Comparison of ENCODE assay signal across 8 cellular contexts in the genomic region with DNA sequence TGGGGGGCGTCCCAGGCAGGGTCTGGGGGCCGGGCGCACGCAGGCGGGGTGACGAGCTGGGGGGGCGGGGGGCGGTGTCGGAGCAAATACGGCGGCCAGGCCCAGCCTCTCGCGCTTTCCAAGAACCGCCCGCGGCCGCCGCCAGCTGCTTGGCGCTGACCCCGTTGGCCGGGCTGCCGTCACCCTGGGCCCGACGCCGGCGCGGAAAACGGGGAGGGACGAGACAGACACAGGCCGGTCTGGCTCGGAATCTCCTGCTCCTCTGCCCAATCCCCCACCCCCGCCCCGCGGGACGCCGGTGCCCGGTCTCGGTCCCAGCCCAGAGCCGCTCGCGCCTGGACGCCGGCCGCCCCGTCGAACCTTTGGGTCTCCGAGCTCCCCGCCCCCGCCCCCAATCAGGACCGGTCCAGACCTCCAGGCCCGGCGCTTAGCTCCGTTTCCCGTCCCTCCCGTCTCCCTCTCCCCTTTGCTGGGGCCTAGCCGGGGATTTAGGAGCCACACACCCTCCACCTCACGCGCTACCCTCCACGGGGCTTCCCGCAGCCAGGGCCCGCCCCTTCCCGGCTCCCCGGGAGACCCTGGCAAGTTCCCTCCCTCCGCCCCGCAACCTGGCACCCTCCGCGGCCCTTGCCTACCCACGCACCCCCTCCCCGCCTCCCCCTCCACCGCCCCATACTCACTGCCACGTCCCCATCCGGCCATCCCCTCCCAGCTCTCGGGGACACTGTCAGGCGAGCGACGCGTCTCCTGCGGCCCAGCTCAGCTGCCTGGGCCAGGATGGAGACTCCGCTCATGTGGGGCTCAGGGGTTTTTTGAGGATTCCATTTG. TPM values are rescaled to one million over a fixed set of nuclear protein-coding genes. Genes with fewer than 3 reads are reported as not detected.
A peak's percentile ranks its signal among the peaks of the same experiment; 100 is the strongest.
DNase-seq lines count a peak whose midpoint lies in the region; ATAC-seq and TF ChIP-seq lines count a peak whose summit lies in the region.

No MANE protein-coding gene starts in this region.

- peak; percentile 60 for ATAC-seq in left ventricle myocardium superior
- ATAC-seq in sciatic nerve = peak; percentile 70
- ATAC-seq in GM19467 (IDR thresholded peaks at IDR 0.05; ENCODE audit: unreplicated experiment) = no peak

- peak overlapping the region; percentile 31 for H3K4me3 Mint-ChIP-seq in activated T-cell treated with anti-CD3 and anti-CD28 coated beads, Interleukin-2, amount 50 U/mL, for 24 hours

- H3K36me3 ChIP-seq in HUES6 (ENCODE audit: control insufficient read depth, insufficient read depth, low read length) (no peaks in the 10 kb centered on the region; the same call in 1 of the 2 replicates), brain microvascular endothelial cell (replicated peaks) (peaks cover 4% of the 10 kb centered on the region)

- intact Hi-C loops in left ventricle myocardium superior (cut with micrococcal nuclease) = no loop called here
- intact Hi-C loops in sciatic nerve (cut with DNase I) = no loop called here

- H3K9ac ChIP-seq in HUES6 (ENCODE audit: low read length) = peak overlapping the region; percentile 53

- H3K27me3 ChIP-seq in HUES6 (ENCODE audit: control insufficient read depth, insufficient read depth, low read length) = peaks cover 16% of the 10 kb centered on the region
- H3K27me3 ChIP-seq in brain microvascular endothelial cell (replicated peaks) = peaks cover 17% of the 10 kb centered on the region

- H3K9me3 Mint-ChIP-seq in activated T-cell treated with anti-CD3 and anti-CD28 coated beads, Interleukin-2, amount 50 U/mL, for 24 hours = no peaks in the 10 kb centered on the region

- H3K4me1 Mint-ChIP-seq in activated T-cell treated with anti-CD3 and anti-CD28 coated beads, Interleukin-2, amount 50 U/mL, for 24 hours (ENCODE audit: low read depth) = peaks cover 4% of the 10 kb centered on the region

- no peaks in the 10 kb centered on the region for H3K4me1 ChIP-seq in HUES6 (ENCODE audit: control insufficient read depth, insufficient read depth, low read length)

- in situ Hi-C loops in brain microvascular endothelial cell (cut with HindIII; ENCODE audit: low pct_ligation_motif_present, low sequenced_read_pairs) = no loop called here

- DNase-seq in activated T-cell treated with anti-CD3 and anti-CD28 coated beads, Interleukin-2, amount 50 U/mL, for 24 hours = peak; percentile 50
- DNase-seq in left ventricle myocardium superior = peak; percentile 87
- DNase-seq in sciatic nerve (ENCODE audit: low spot score) = peak; percentile 84
- no peak for DNase-seq in NCI-H510A treated with DMSO at 0.1 percent for 48 hours (lab: John Stamatoyannopoulos, UW)
- no peak for DNase-seq in HK-2 (ENCODE audit: unreplicated experiment)
- DNase-seq in brain microvascular endothelial cell = no peak

- H3K27ac ChIP-seq in HUES6 (ENCODE audit: low read depth, low read length) = no peak overlapping the region; the same call in 1 of the 2 replicates
- H3K27ac ChIP-seq in brain microvascular endothelial cell = no peak overlapping the region

- H3K9me3 ChIP-seq in HUES6 (ENCODE audit: control insufficient read depth, insufficient read depth, low read depth, low read length) = no peaks in the 10 kb centered on the region

- H3K27ac Mint-ChIP-seq in activated T-cell treated with anti-CD3 and anti-CD28 coated beads, Interleukin-2, amount 50 U/mL, for 24 hours = peak overlapping the region; percentile 77

- H3K27me3 Mint-ChIP-seq in activated T-cell treated with anti-CD3 and anti-CD28 coated beads, Interleukin-2, amount 50 U/mL, for 24 hours = peaks cover 5% of the 10 kb centered on the region

- H3K36me3 Mint-ChIP-seq in activated T-cell treated with anti-CD3 and anti-CD28 coated beads, Interleukin-2, amount 50 U/mL, for 24 hours (ENCODE audit: low read depth) = peaks cover 2% of the 10 kb centered on the region

- peak overlapping the region; percentile 56 for H3K4me3 ChIP-seq in HUES6 (ENCODE audit: low read depth, low read length)
- no peak overlapping the region for H3K4me3 ChIP-seq in brain microvascular endothelial cell (ENCODE audit: low read depth, low read length)

- TF ChIP-seq CTCF in brain microvascular endothelial cell (IDR thresholded peaks at IDR 0.05; ENCODE audit: low read depth, low read length, missing control alignments) = no peak

RNA-seq across cellular contexts. Expression of gene MMP23B, which starts 0.8 kb away (rescaled TPM):
- 47.9 TPM for total RNA-seq in left ventricle myocardium superior
- 5.4 TPM for total RNA-seq in sciatic nerve

RNA-seq across cellular contexts. Expression of gene MIB2, which starts 15.9 kb away (rescaled TPM):
- total RNA-seq in left ventricle myocardium superior (131 TPM), sciatic nerve (68.4 TPM)

RNA-seq across cellular contexts. Expression of gene CDK11B, which starts 27.6 kb away (rescaled TPM):
- total RNA-seq in left ventricle myocardium superior (26.1 TPM), sciatic nerve (27.9 TPM)

RNA-seq across cellular contexts. Expression of gene FNDC10, which starts 31.2 kb away (rescaled TPM):
- total RNA-seq in left ventricle myocardium superior (3.6 TPM), sciatic nerve (2.4 TPM)

RNA-seq across cellular contexts. Expression of gene SSU72, which starts 56.5 kb away (rescaled TPM):
- 118 TPM for total RNA-seq in left ventricle myocardium superior
- 78.5 TPM for total RNA-seq in sciatic nerve

Comparison
In these comparisons a context has a peak if more than half of its experiments do, and no peak if none do; other contexts are left out.
1. DNase-seq: peak in activated T-cell treated with anti-CD3 and anti-CD28 coated beads, Interleukin-2, amount 50 U/mL, for 24 hours (single experiment), left ventricle myocardium superior (single experiment) and sciatic nerve (single experiment); none in NCI-H510A treated with DMSO at 0.1 percent for 48 hours (single experiment), HK-2 (single experiment) and brain microvascular endothelial cell (single experiment).